8 cellular contexts compared by ENCODE assay signal in genomic region chr5:76547242-76547890, GRCh38.
A peak's percentile ranks its signal among the peaks of the same experiment; 100 is the strongest.
DNase-seq lines count a peak whose midpoint lies in the region; ATAC-seq and TF ChIP-seq lines count a peak whose summit lies in the region.

No MANE protein-coding gene starts in this region.

- no peak for TF ChIP-seq CTCF in epithelial cell of esophagus (IDR thresholded peaks at IDR 0.05; ENCODE audit: insufficient read depth, low read depth, low read length, missing control alignments)

- peak; percentile 72 for ATAC-seq in GM18873 (IDR thresholded peaks at IDR 0.05; ENCODE audit: low FRiP score, unreplicated experiment)
- ATAC-seq in HG02938 (IDR thresholded peaks at IDR 0.05; ENCODE audit: unreplicated experiment) = peak; percentile 64

- peak in 3 of 5 donors; percentile 14 to 95 (median 30) for DNase-seq in T-helper 1 cell
- peak; percentile 29 for DNase-seq in epithelial cell of esophagus (ENCODE audit: low read depth)
- peak; percentile 62 for DNase-seq in stimulated activated CD4-positive, alpha-beta T cell treated with anti-CD3 and anti-CD28 coated beads, Interleukin-4, amount 100 ng/mL, for 24 hours
- DNase-seq in C1 segment of cervical spinal cord (lab: John Stamatoyannopoulos, UW) = no peak
- no peak for DNase-seq in T1000 (lab: John Stamatoyannopoulos, UW)
- DNase-seq in inferior parietal cortex (ENCODE audit: extremely low spot score) = no peak

- no peak overlapping the region for H3K4me3 ChIP-seq in epithelial cell of esophagus (ENCODE audit: low read length)

Comparison
In these comparisons a context has a peak if more than half of its experiments do, and no peak if none do; other contexts are left out.
1. DNase-seq: peak in T-helper 1 cell (3 of 5), epithelial cell of esophagus (single experiment) and stimulated activated CD4-positive, alpha-beta T cell treated with anti-CD3 and anti-CD28 coated beads, Interleukin-4, amount 100 ng/mL, for 24 hours (single experiment); none in C1 segment of cervical spinal cord (0 of 14), T1000 (single experiment) and inferior parietal cortex (single experiment).